In genomic region chr3:32685604-32686185, GRCh38 we compare ENCODE assay signal across 8 cellular contexts. TPM values are rescaled to one million over a fixed set of nuclear protein-coding genes. Genes with fewer than 3 reads are reported as not detected.
DNase-seq lines count a peak whose midpoint lies in the region; ATAC-seq and TF ChIP-seq lines count a peak whose summit lies in the region.

No MANE protein-coding gene starts in this region.

- TF ChIP-seq CTCF in choroid plexus epithelial cell (conservative IDR thresholded peaks at IDR 0.05; ENCODE audit: low read depth, low read length) (no peak), mucosa of descending colon (IDR thresholded peaks at IDR 0.05) (no peak)

- H3K36me3 ChIP-seq in mucosa of descending colon (ENCODE audit: low read depth): no peaks in the 10 kb centered on the region

- H3K4me1 ChIP-seq in mucosa of descending colon (ENCODE audit: low read depth): peaks cover 21% of the 10 kb centered on the region

- DNase-seq in AG08395 (ENCODE audit: low spot score) (peak; percentile 10), M059J (ENCODE audit: low read depth) (peak; percentile 27), choroid plexus epithelial cell (ENCODE audit: low read depth) (peak; percentile 36), mucosa of descending colon (peak in 1 of 3 donors; percentile 26), NCI-H2107 treated with DMSO at 0.1 percent for 48 hours (lab: John Stamatoyannopoulos, UW; ENCODE audit: unreplicated experiment) (no peak), sciatic nerve (ENCODE audit: low spot score) (no peak)

- ATAC-seq in GM18909 (IDR thresholded peaks at IDR 0.05; ENCODE audit: poor library complexity, unreplicated experiment) (peak; percentile 7), mucosa of descending colon (peak; percentile 1), GM19328 (IDR thresholded peaks at IDR 0.05; ENCODE audit: unreplicated experiment) (no peak), sciatic nerve (no peak)

- H3K4me3 ChIP-seq in choroid plexus epithelial cell (ENCODE audit: low read depth, low read length): peak overlapping the region; percentile 98
- peak overlapping the region; percentile 76 for H3K4me3 ChIP-seq in mucosa of descending colon

- no peaks in the 10 kb centered on the region for H3K9me3 ChIP-seq in mucosa of descending colon

- intact Hi-C loops in mucosa of descending colon (cut with DNase I, micrococcal nuclease): no loop called here
- intact Hi-C loops in sciatic nerve (cut with DNase I): no loop called here

RNA-seq across cellular contexts. Expression of gene CNOT10, which starts 0.7 kb away (rescaled TPM):
- total RNA-seq in M059J (2014; rRNA removed; shearing (Covaris generic)): 22.0 and 26.7 TPM in 2 replicates
- total RNA-seq in mucosa of descending colon (10 to 100 TPM; 27.8 to 34.9 (median 28.3) TPM), sciatic nerve (45.3 TPM)

Comparison
In these comparisons a context has a peak if more than half of its experiments do, and no peak if none do; other contexts are left out.
1. DNase-seq: peak in AG08395 (single experiment), M059J (single experiment) and choroid plexus epithelial cell (single experiment); none in NCI-H2107 treated with DMSO at 0.1 percent for 48 hours (single experiment) and sciatic nerve (single experiment).
2. ATAC-seq: peak in GM18909 (single experiment) and mucosa of descending colon (single experiment); none in GM19328 (single experiment) and sciatic nerve (single experiment).